In the genomic region with DNA sequence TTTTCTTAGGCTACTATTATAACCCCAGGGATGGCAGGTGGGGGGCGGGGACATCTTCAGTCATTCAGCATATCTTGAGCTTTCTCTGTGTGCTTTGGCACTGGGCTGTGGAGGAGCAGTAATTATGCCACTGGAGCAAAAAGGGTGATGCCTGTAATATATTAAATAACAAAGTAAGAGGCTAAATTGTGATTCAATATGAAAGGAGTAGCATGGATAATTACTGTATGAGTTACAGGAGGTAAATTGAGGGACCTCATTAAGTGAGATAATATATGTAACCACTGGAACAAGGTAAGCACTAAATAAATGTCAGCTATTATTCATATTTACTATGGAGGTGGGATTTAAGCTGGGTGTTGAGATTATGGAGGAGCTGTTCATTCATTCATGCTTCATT, we compare ENCODE assay signal across 18 cellular contexts.
"Had no signal": no experiment of that assay in that cellular context is flagged by ENCODE, and none has a peak within 500 bp of the region (broad histone marks: within the 10 kb centered on the region; RNA-seq: fewer than 3 reads in every experiment).

No MANE protein-coding gene starts in this region.

- H3K36me3 Mint-ChIP-seq: natural killer cell treated with Interleukin-12 subunit alpha and Interleukin-12 subunit beta and Interleukin-15 and Interleukin-18, amount 100 ng/mL, for 72 hours; stimulated activated memory B cell treated with anti-CD40 and anti-IgM and Interleukin-4, amounts not matched to agents 10 μg/mL and 1 μg/mL and 100 μg/mL, for 72 hours had no signal

- H3K27me3 Mint-ChIP-seq: activated B cell treated with CpG ODN at 0.5 μM for 24 hours; activated CD4-positive, alpha-beta memory T cell treated with anti-CD3 and anti-CD28 coated beads for 36 hours; natural killer cell treated with Interleukin-12 subunit alpha and Interleukin-12 subunit beta and Interleukin-15 and Interleukin-18, amount 100 ng/mL, for 72 hours; stimulated activated memory B cell treated with anti-CD40 and anti-IgM and Interleukin-4, amounts not matched to agents 10 μg/mL and 1 μg/mL and 100 μg/mL, for 72 hours had no signal

- H3K27ac ChIP-seq: coronary artery, gastroesophageal sphincter, suprapubic skin, tibial nerve had no signal

- H3K4me3 ChIP-seq: coronary artery, gastroesophageal sphincter, stomach, suprapubic skin, tibial nerve had no signal

- H3K36me3 ChIP-seq: gastroesophageal sphincter, stomach, suprapubic skin, tibial nerve had no signal

- H3K4me3 Mint-ChIP-seq: activated B cell treated with CpG ODN at 0.5 μM for 24 hours; activated CD4-positive, alpha-beta memory T cell treated with anti-CD3 and anti-CD28 coated beads for 36 hours; activated naive CD4-positive, alpha-beta T cell treated with anti-CD3 and anti-CD28 coated beads for 36 hours; activated naive CD8-positive, alpha-beta T cell treated with anti-CD3 and anti-CD28 coated beads, Interleukin-2, amount 10 ng/mL, durations not matched to agents 7 days and 5 days; activated T-cell treated with anti-CD3 and anti-CD28 coated beads, Interleukin-2, amount 50 U/mL, for 72 hours; natural killer cell treated with Interleukin-12 subunit alpha and Interleukin-12 subunit beta and Interleukin-15 and Interleukin-18, amount 100 ng/mL, for 72 hours; stimulated activated memory B cell treated with anti-CD40 and anti-IgM and Interleukin-4, amounts not matched to agents 10 μg/mL and 1 μg/mL and 100 μg/mL, for 72 hours had no signal

- H3K9me3 ChIP-seq: gastroesophageal sphincter, stomach, suprapubic skin, tibial nerve had no signal

- ATAC-seq: gastroesophageal sphincter; left ventricle myocardium superior; natural killer cell treated with Interleukin-12 subunit alpha and Interleukin-12 subunit beta and Interleukin-15 and Interleukin-18, amount 100 ng/mL, for 72 hours; sciatic nerve; stimulated activated memory B cell treated with anti-CD40 and anti-IgM and Interleukin-4, amounts not matched to agents 10 μg/mL and 1 μg/mL and 100 μg/mL, for 72 hours had no signal

- FAIRE-seq: small intestine had no signal

- H3K27ac Mint-ChIP-seq: activated B cell treated with CpG ODN at 0.5 μM for 24 hours; activated CD4-positive, alpha-beta memory T cell treated with anti-CD3 and anti-CD28 coated beads for 36 hours; activated naive CD4-positive, alpha-beta T cell treated with anti-CD3 and anti-CD28 coated beads for 36 hours; activated naive CD8-positive, alpha-beta T cell treated with anti-CD3 and anti-CD28 coated beads, Interleukin-2, amount 10 ng/mL, durations not matched to agents 7 days and 5 days; activated T-cell treated with anti-CD3 and anti-CD28 coated beads, Interleukin-2, amount 50 U/mL, for 72 hours; natural killer cell treated with Interleukin-12 subunit alpha and Interleukin-12 subunit beta and Interleukin-15 and Interleukin-18, amount 100 ng/mL, for 72 hours; stimulated activated memory B cell treated with anti-CD40 and anti-IgM and Interleukin-4, amounts not matched to agents 10 μg/mL and 1 μg/mL and 100 μg/mL, for 72 hours had no signal

- H3K9me3 Mint-ChIP-seq: activated B cell treated with CpG ODN at 0.5 μM for 24 hours; activated CD4-positive, alpha-beta memory T cell treated with anti-CD3 and anti-CD28 coated beads for 36 hours; activated naive CD4-positive, alpha-beta T cell treated with anti-CD3 and anti-CD28 coated beads for 36 hours; activated naive CD8-positive, alpha-beta T cell treated with anti-CD3 and anti-CD28 coated beads, Interleukin-2, amount 10 ng/mL, durations not matched to agents 7 days and 5 days; activated T-cell treated with anti-CD3 and anti-CD28 coated beads, Interleukin-2, amount 50 U/mL, for 72 hours; natural killer cell treated with Interleukin-12 subunit alpha and Interleukin-12 subunit beta and Interleukin-15 and Interleukin-18, amount 100 ng/mL, for 72 hours; stimulated activated memory B cell treated with anti-CD40 and anti-IgM and Interleukin-4, amounts not matched to agents 10 μg/mL and 1 μg/mL and 100 μg/mL, for 72 hours had no signal

- H3K27me3 ChIP-seq: gastroesophageal sphincter, stomach, suprapubic skin, tibial nerve had no signal

- DNase-seq: activated B cell treated with CpG ODN at 0.5 μM for 24 hours; activated effector memory CD4-positive, alpha-beta T cell treated with Interleukin-2 at 50 U/mL for 16 hours; activated naive CD8-positive, alpha-beta T cell treated with anti-CD3 and anti-CD28 coated beads, Interleukin-2, amount 10 ng/mL, durations not matched to agents 7 days and 5 days; amniotic stem cell; cerebellar nuclear complex; left ventricle myocardium superior had no signal
